Comparison of ENCODE assay signal across 20 cellular contexts in the genomic region with DNA sequence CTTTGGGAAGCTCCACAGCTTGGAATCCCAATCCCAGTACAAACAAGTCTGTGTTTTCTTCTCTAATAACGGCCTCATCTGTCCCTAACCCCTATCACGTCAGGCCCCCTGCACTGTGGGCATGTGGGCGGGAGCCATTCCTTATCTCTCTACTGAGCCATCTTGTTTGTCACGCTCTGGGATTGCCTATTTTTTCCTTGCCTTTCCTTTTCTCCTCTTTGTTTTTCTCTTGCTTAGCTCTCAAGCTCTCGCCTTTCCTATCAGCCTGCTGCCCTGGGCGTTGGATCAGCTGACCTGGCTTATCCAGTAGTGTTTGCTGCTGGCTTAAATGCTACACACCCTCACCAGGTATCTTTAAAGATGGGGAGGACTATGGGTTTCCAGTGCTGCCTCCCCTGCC. TPM values are rescaled to one million over a fixed set of nuclear protein-coding genes. Genes with fewer than 3 reads are reported as not detected.
A peak's percentile ranks its signal among the peaks of the same experiment; 100 is the strongest.
DNase-seq lines count a peak whose midpoint lies in the region; ATAC-seq, FAIRE-seq and TF ChIP-seq lines count a peak whose summit lies in the region.
"Had no signal": no experiment of that assay in that cellular context is flagged by ENCODE, and none has a peak within 500 bp of the region (broad histone marks: within the 10 kb centered on the region; RNA-seq: fewer than 3 reads in every experiment).

No MANE protein-coding gene starts in this region.

- TF ChIP-seq CTCF in astrocyte (IDR thresholded peaks at IDR 0.05; ENCODE audit: insufficient read depth, low read depth, low read length), result no peak
- no peak for TF ChIP-seq CTCF in endothelial cell of umbilical vein (IDR thresholded peaks at IDR 0.05; ENCODE audit: extremely low read depth in 1 of 2, insufficient read depth in 1 of 2, low read depth in 1 of 2, low read length in 2 of 2)
- TF ChIP-seq CTCF in tibial nerve (IDR thresholded peaks at IDR 0.05), result no peak

- H3K27ac ChIP-seq in astrocyte (ENCODE audit: low read depth, low read length) (peak overlapping the region; percentile 9), endothelial cell of umbilical vein (ENCODE audit: insufficient read depth, low read depth, low read length) (no peak overlapping the region), mesodermal cell (ENCODE audit: low read depth, low read length, severe bottlenecking) (peak overlapping the region; percentile 89), temporal lobe (ENCODE audit: low read depth, low read length) (peak overlapping the region; percentile 58), tibial nerve (peak overlapping the region in 2 of 4 donors; percentile 82 to 84)

- H2AFZ ChIP-seq in astrocyte (ENCODE audit: low read depth, low read length), result no peak overlapping the region
- peak overlapping the region; percentile 11 for H2AFZ ChIP-seq in endothelial cell of umbilical vein (ENCODE audit: low read depth, low read length)

- CTCF ChIA-PET in endothelial cell of umbilical vein (lab: Charles Lee), result no interaction called here

- BruUV-seq in endothelial cell of umbilical vein (replicated peaks; lab: Mats Ljungman, UMichigan), result no TSS peak

- H3K4me2 ChIP-seq in astrocyte (ENCODE audit: low read length) (no peak overlapping the region), endothelial cell of umbilical vein (ENCODE audit: insufficient read depth, low read length) (peak overlapping the region; percentile 17)

- H3K4me3 Mint-ChIP-seq in astrocyte (ENCODE audit: unreplicated experiment), result no peak overlapping the region
- no peak overlapping the region for H3K4me3 Mint-ChIP-seq in activated T-helper 1 cell treated with anti-CD3 and anti-CD28 coated beads, Interleukin-12 subunit alpha, Interleukin-12 subunit beta, Interleukin-2, Interleukin-4 antibody, amounts not matched to agents 30 ng/mL and 10 ng/mL and 1 ng/mL, durations not matched to agents 14 hours and 24 hours and 36 hours
- H3K4me3 Mint-ChIP-seq: activated naive CD8-positive, alpha-beta T cell treated with anti-CD3 and anti-CD28 coated beads, Interleukin-2, amount 10 ng/mL, durations not matched to agents 7 days and 5 days; IgD-negative memory B cell; stimulated activated naive CD8-positive, alpha-beta T cell treated with anti-CD3 and anti-CD28 coated beads, Interleukin-15, amount 100 ng/mL, for 72 hours had no signal

- no peak overlapping the region for H3K27ac Mint-ChIP-seq in astrocyte (ENCODE audit: unreplicated experiment)
- H3K27ac Mint-ChIP-seq in activated T-helper 1 cell treated with anti-CD3 and anti-CD28 coated beads, Interleukin-12 subunit alpha, Interleukin-12 subunit beta, Interleukin-2, Interleukin-4 antibody, amounts not matched to agents 30 ng/mL and 10 ng/mL and 1 ng/mL, durations not matched to agents 14 hours and 24 hours and 36 hours, result no peak overlapping the region
- H3K27ac Mint-ChIP-seq: activated naive CD8-positive, alpha-beta T cell treated with anti-CD3 and anti-CD28 coated beads, Interleukin-2, amount 10 ng/mL, durations not matched to agents 7 days and 5 days; IgD-negative memory B cell had no signal

- H3K27me3 Mint-ChIP-seq in astrocyte (ENCODE audit: low read depth, unreplicated experiment), result no peaks in the 10 kb centered on the region
- H3K27me3 Mint-ChIP-seq in activated T-helper 1 cell treated with anti-CD3 and anti-CD28 coated beads, Interleukin-12 subunit alpha, Interleukin-12 subunit beta, Interleukin-2, Interleukin-4 antibody, amounts not matched to agents 30 ng/mL and 10 ng/mL and 1 ng/mL, durations not matched to agents 14 hours and 24 hours and 36 hours (ENCODE audit: insufficient read depth), result no peaks in the 10 kb centered on the region
- H3K27me3 Mint-ChIP-seq: activated naive CD8-positive, alpha-beta T cell treated with anti-CD3 and anti-CD28 coated beads, Interleukin-2, amount 10 ng/mL, durations not matched to agents 7 days and 5 days; IgD-negative memory B cell; stimulated activated naive CD8-positive, alpha-beta T cell treated with anti-CD3 and anti-CD28 coated beads, Interleukin-15, amount 100 ng/mL, for 72 hours had no signal

- no peaks in the 10 kb centered on the region for H3K27me3 ChIP-seq in astrocyte (ENCODE audit: insufficient read depth, low read length)
- H3K27me3 ChIP-seq in endothelial cell of umbilical vein (ENCODE audit: control insufficient read depth in 2 of 2, insufficient read depth in 2 of 2, low read length in 2 of 2), result no peaks in the 10 kb centered on the region
- H3K27me3 ChIP-seq in tibial nerve, result no peaks in the 10 kb centered on the region

- H3K9me3 ChIP-seq in astrocyte (ENCODE audit: insufficient read depth, low read depth, low read length) (no peaks in the 10 kb centered on the region), endothelial cell of umbilical vein (replicated peaks; ENCODE audit: control insufficient read depth, insufficient read depth, low read length) (no peaks in the 10 kb centered on the region), mesodermal cell (ENCODE audit: control insufficient read depth, low read length) (no peaks in the 10 kb centered on the region), tibial nerve (no peaks in the 10 kb centered on the region)
- H3K9me3 ChIP-seq: Caco-2 had no signal

- dilution Hi-C loops in endothelial cell of umbilical vein (cut with MboI; ENCODE audit: extremely low pct_ligation_motif_present, low sequenced_read_pairs), result no loop called here

- TF ChIP-seq POLR2A in endothelial cell of umbilical vein (IDR thresholded peaks at IDR 0.05; ENCODE audit: low read depth, low read length), result no peak
- TF ChIP-seq POLR2A in tibial nerve (IDR thresholded peaks at IDR 0.05), result no peak

- POLR2A ChIA-PET in endothelial cell of umbilical vein (lab: Charles Lee), result no interaction called here

- H3K36me3 ChIP-seq in astrocyte (ENCODE audit: insufficient read depth, low read length), result peaks cover 38% of the 10 kb centered on the region
- H3K36me3 ChIP-seq in endothelial cell of umbilical vein (ENCODE audit: control insufficient read depth in 2 of 2, extremely low read depth in 1 of 2, insufficient read depth in 2 of 2, low read length in 2 of 2), result peaks cover 16 to 37% of the 10 kb centered on the region in 2 experiments
- H3K36me3 ChIP-seq in mesodermal cell (ENCODE audit: control insufficient read depth, insufficient read depth, low read length), result peaks cover 86% of the 10 kb centered on the region
- peaks cover 2 to 93% (median 21%) of the 10 kb centered on the region in 3 donors for H3K36me3 ChIP-seq in tibial nerve

- DNase-seq in astrocyte (ENCODE audit: low read depth) (no peak), endothelial cell of umbilical vein (ENCODE audit: low read depth, low spot score) (no peak), tibial nerve (ENCODE audit: low spot score in 2 of 2) (no peak)
- no peak for DNase-seq in activated T-helper 1 cell treated with anti-CD3 and anti-CD28 coated beads, Interleukin-12 subunit alpha, Interleukin-12 subunit beta, Interleukin-2, Interleukin-4 antibody, amounts not matched to agents 30 ng/mL and 10 ng/mL and 1 ng/mL, durations not matched to agents 14 hours and 24 hours and 36 hours (ENCODE audit: low spot score)
- no peak for DNase-seq in activated T-cell treated with anti-CD3 and anti-CD28 coated beads, Interleukin-2, amount 50 U/mL, for 48 hours
- DNase-seq: activated naive CD8-positive, alpha-beta T cell treated with anti-CD3 and anti-CD28 coated beads, Interleukin-2, amount 10 ng/mL, durations not matched to agents 7 days and 5 days; Caco-2; effector CD8-positive, alpha-beta T cell; EL; hypothalamus; kidney; NCI-H1694 treated with DMSO at 0.1 percent for 48 hours; NCI-H226; stimulated activated naive CD8-positive, alpha-beta T cell treated with anti-CD3 and anti-CD28 coated beads, Interleukin-15, amount 100 ng/mL, for 72 hours had no signal

- H3K79me2 ChIP-seq in astrocyte (ENCODE audit: insufficient read depth, low read length) (no peaks in the 10 kb centered on the region), endothelial cell of umbilical vein (ENCODE audit: control insufficient read depth, insufficient read depth, low read length) (no peaks in the 10 kb centered on the region)

- TF ChIP-seq EP300 in tibial nerve (IDR thresholded peaks at IDR 0.05), result no peak

- peaks cover 8% of the 10 kb centered on the region for H4K20me1 ChIP-seq in astrocyte (ENCODE audit: insufficient read depth, low read length)
- no peaks in the 10 kb centered on the region for H4K20me1 ChIP-seq in endothelial cell of umbilical vein (replicated peaks; ENCODE audit: control insufficient read depth, extremely low read depth, insufficient read depth, low read length)

- peaks cover 19% of the 10 kb centered on the region for H3K36me3 Mint-ChIP-seq in astrocyte (ENCODE audit: low read depth, unreplicated experiment)
- peaks cover 29% of the 10 kb centered on the region for H3K36me3 Mint-ChIP-seq in activated T-helper 1 cell treated with anti-CD3 and anti-CD28 coated beads, Interleukin-12 subunit alpha, Interleukin-12 subunit beta, Interleukin-2, Interleukin-4 antibody, amounts not matched to agents 30 ng/mL and 10 ng/mL and 1 ng/mL, durations not matched to agents 14 hours and 24 hours and 36 hours (ENCODE audit: low read depth)

- no peaks in the 10 kb centered on the region for H3K9me3 Mint-ChIP-seq in astrocyte (ENCODE audit: unreplicated experiment)
- H3K9me3 Mint-ChIP-seq in activated T-helper 1 cell treated with anti-CD3 and anti-CD28 coated beads, Interleukin-12 subunit alpha, Interleukin-12 subunit beta, Interleukin-2, Interleukin-4 antibody, amounts not matched to agents 30 ng/mL and 10 ng/mL and 1 ng/mL, durations not matched to agents 14 hours and 24 hours and 36 hours, result no peaks in the 10 kb centered on the region
- H3K9me3 Mint-ChIP-seq: activated naive CD8-positive, alpha-beta T cell treated with anti-CD3 and anti-CD28 coated beads, Interleukin-2, amount 10 ng/mL, durations not matched to agents 7 days and 5 days; IgD-negative memory B cell; stimulated activated naive CD8-positive, alpha-beta T cell treated with anti-CD3 and anti-CD28 coated beads, Interleukin-15, amount 100 ng/mL, for 72 hours had no signal

- FAIRE-seq in astrocyte (lab: Jason Lieb, UNC), result no peak
- FAIRE-seq in endothelial cell of umbilical vein (lab: Jason Lieb, UNC), result peak; percentile 8
- FAIRE-seq: H54, kidney had no signal

- no peak for ATAC-seq in GM21825 (IDR thresholded peaks at IDR 0.05; ENCODE audit: unreplicated experiment)
- ATAC-seq: stimulated activated naive CD8-positive, alpha-beta T cell treated with anti-CD3 and anti-CD28 coated beads, Interleukin-15, amount 100 ng/mL, for 72 hours had no signal

- H3K9ac ChIP-seq in astrocyte (ENCODE audit: low read length), result no peak overlapping the region
- H3K9ac ChIP-seq in endothelial cell of umbilical vein (replicated peaks; ENCODE audit: extremely low read depth, insufficient read depth, low read length), result no peak overlapping the region

- H3K4me1 Mint-ChIP-seq in astrocyte (ENCODE audit: low read depth, unreplicated experiment), result peaks cover 13% of the 10 kb centered on the region
- H3K4me1 Mint-ChIP-seq in activated T-helper 1 cell treated with anti-CD3 and anti-CD28 coated beads, Interleukin-12 subunit alpha, Interleukin-12 subunit beta, Interleukin-2, Interleukin-4 antibody, amounts not matched to agents 30 ng/mL and 10 ng/mL and 1 ng/mL, durations not matched to agents 14 hours and 24 hours and 36 hours (ENCODE audit: low read depth), result peaks cover 4% of the 10 kb centered on the region

- no peaks in the 10 kb centered on the region for H3K9me1 ChIP-seq in endothelial cell of umbilical vein (replicated peaks; ENCODE audit: control insufficient read depth, extremely low read depth, insufficient read depth, low read length)

- H3K4me1 ChIP-seq in astrocyte (ENCODE audit: insufficient read depth, low read length) (peaks cover 7% of the 10 kb centered on the region), endothelial cell of umbilical vein (ENCODE audit: control insufficient read depth, extremely low read depth, insufficient read depth, low read length) (peaks cover 18% of the 10 kb centered on the region), mesodermal cell (ENCODE audit: control insufficient read depth, insufficient read depth, low read length, poor library complexity, severe bottlenecking) (peaks cover 27% of the 10 kb centered on the region), tibial nerve (peaks cover 0 to 78% (median 19%) of the 10 kb centered on the region in 4 donors)
- H3K4me1 ChIP-seq: Caco-2 had no signal

- intact Hi-C loops in endothelial cell of umbilical vein (cut with micrococcal nuclease), result no loop called here
- intact Hi-C loops in activated T-helper 1 cell treated with anti-CD3 and anti-CD28 coated beads, Interleukin-12 subunit alpha, Interleukin-12 subunit beta, Interleukin-2, Interleukin-4 antibody, amounts not matched to agents 30 ng/mL and 10 ng/mL and 1 ng/mL, durations not matched to agents 14 hours and 24 hours and 36 hours (cut with micrococcal nuclease), result no loop called here

- WGBS in mesodermal cell (ENCODE audit: insufficient coverage in 2 of 2), 2 experiments, result 61 to 76% methylated on average over 4 of the region's 6 CpGs
- WGBS in tibial nerve, 2 donors, result 58 to 66% methylated on average over 6 of the region's 6 CpGs

- no peak overlapping the region for H3K4me3 ChIP-seq in astrocyte (ENCODE audit: insufficient read depth, low read depth, low read length)
- H3K4me3 ChIP-seq in endothelial cell of umbilical vein (replicated peaks in 1 of 3; ENCODE audit: insufficient read depth in 1 of 3, low read depth in 1 of 3, low read length in 3 of 3), result no peak overlapping the region
- H3K4me3 ChIP-seq in mesodermal cell (ENCODE audit: extremely low read depth, insufficient read depth, low read length, poor library complexity, severe bottlenecking), result no peak overlapping the region
- no peak overlapping the region for H3K4me3 ChIP-seq in tibial nerve

RNA-seq across cellular contexts. Expression of gene ARHGAP1, which starts 35.8 kb away (rescaled TPM):
- 116 and 129 TPM in 2 replicates for total RNA-seq in astrocyte
- 58.2 and 63.4 TPM in 2 replicates for total RNA-seq in endothelial cell of umbilical vein
- 30.9 and 31.0 TPM in 2 replicates for polyA plus RNA-seq in endothelial cell of umbilical vein
- 21.4 and 22.9 TPM in 2 replicates for polyA plus RNA-seq in endothelial cell of umbilical vein (2011; cell fraction: cytosol; rRNA removed)
- 20.7 and 26.0 TPM in 2 replicates for polyA plus RNA-seq in endothelial cell of umbilical vein (2011; cell fraction: nucleus; rRNA removed)
- polyA plus RNA-seq in endothelial cell of umbilical vein (2012), result 36.3 and 44.9 TPM in 2 replicates
- polyA minus RNA-seq in endothelial cell of umbilical vein, result 73.9 and 78.7 TPM in 2 replicates
- 23.8 TPM for polyA minus RNA-seq in endothelial cell of umbilical vein (2011; cell fraction: cytosol; rRNA and poly(A)+ RNA removed)
- 17.7 and 23.4 TPM in 2 replicates for polyA minus RNA-seq in endothelial cell of umbilical vein (2011; cell fraction: nucleus; rRNA and poly(A)+ RNA removed)
- polyA plus RNA-seq in mesodermal cell (2013, experiment 1 of 2), result 50.9 TPM
- 42.7 TPM for polyA plus RNA-seq in mesodermal cell (2013, experiment 2 of 2)
- total RNA-seq in temporal lobe, result 17.9 TPM
- total RNA-seq in activated T-helper 1 cell treated with anti-CD3 and anti-CD28 coated beads, Interleukin-12 subunit alpha, Interleukin-12 subunit beta, Interleukin-2, Interleukin-4 antibody, amounts not matched to agents 30 ng/mL and 10 ng/mL and 1 ng/mL, durations not matched to agents 14 hours and 24 hours and 36 hours, result 69.8 and 71.7 TPM in 2 replicates
- 10 to 100 TPM; 47.9 to 83.0 (median 59.8) TPM for total RNA-seq in tibial nerve

RNA-seq across cellular contexts. Expression of gene ZNF408, which starts 36.2 kb away (rescaled TPM):
- 18.3 and 20.3 TPM in 2 replicates for total RNA-seq in astrocyte
- 10.3 and 10.9 TPM in 2 replicates for total RNA-seq in endothelial cell of umbilical vein
- 7.8 and 11.0 TPM in 2 replicates for polyA plus RNA-seq in endothelial cell of umbilical vein
- polyA plus RNA-seq in endothelial cell of umbilical vein (2011; cell fraction: cytosol; rRNA removed), result 5.7 and 6.7 TPM in 2 replicates
- polyA plus RNA-seq in endothelial cell of umbilical vein (2011; cell fraction: nucleus; rRNA removed), result 11.4 and 11.8 TPM in 2 replicates
- polyA plus RNA-seq in endothelial cell of umbilical vein (2012), result 6.2 and 7.9 TPM in 2 replicates
- 2.8 and 6.5 TPM in 2 replicates for polyA minus RNA-seq in endothelial cell of umbilical vein
- polyA minus RNA-seq in endothelial cell of umbilical vein (2011; cell fraction: cytosol; rRNA and poly(A)+ RNA removed), result 5.1 TPM
- polyA minus RNA-seq in endothelial cell of umbilical vein (2011; cell fraction: nucleus; rRNA and poly(A)+ RNA removed), result 6.2 and 8.8 TPM in 2 replicates
- polyA plus RNA-seq in mesodermal cell (2013, experiment 1 of 2), result 10.6 TPM
- polyA plus RNA-seq in mesodermal cell (2013, experiment 2 of 2), result 6.3 TPM
- 4.2 TPM for total RNA-seq in temporal lobe
- total RNA-seq in activated T-helper 1 cell treated with anti-CD3 and anti-CD28 coated beads, Interleukin-12 subunit alpha, Interleukin-12 subunit beta, Interleukin-2, Interleukin-4 antibody, amounts not matched to agents 30 ng/mL and 10 ng/mL and 1 ng/mL, durations not matched to agents 14 hours and 24 hours and 36 hours, result 12.9 and 13.9 TPM in 2 replicates
- 10 to 100 TPM in 3 of 4 donors, 1 to 10 TPM in 1; 8.8 to 21.6 (median 13.7) TPM for total RNA-seq in tibial nerve

RNA-seq across cellular contexts. Expression of gene ATG13, which starts 47.3 kb away (rescaled TPM):
- total RNA-seq in astrocyte (116 and 117 TPM in 2 replicates), endothelial cell of umbilical vein (66.5 and 67.3 TPM in 2 replicates), temporal lobe (47.7 TPM), tibial nerve (100 to 1,000 TPM; 113 to 203 (median 139) TPM)
- 60.1 and 71.0 TPM in 2 replicates for polyA plus RNA-seq in endothelial cell of umbilical vein
- polyA plus RNA-seq in endothelial cell of umbilical vein (2011; cell fraction: cytosol; rRNA removed), result 51.2 and 56.9 TPM in 2 replicates
- polyA plus RNA-seq in endothelial cell of umbilical vein (2011; cell fraction: nucleus; rRNA removed), result 94.3 and 102 TPM in 2 replicates
- 39.0 and 39.7 TPM in 2 replicates for polyA plus RNA-seq in endothelial cell of umbilical vein (2012)
- polyA minus RNA-seq in endothelial cell of umbilical vein, result 82.7 and 117 TPM in 2 replicates
- 44.4 TPM for polyA minus RNA-seq in endothelial cell of umbilical vein (2011; cell fraction: cytosol; rRNA and poly(A)+ RNA removed)
- polyA minus RNA-seq in endothelial cell of umbilical vein (2011; cell fraction: nucleus; rRNA and poly(A)+ RNA removed), result 63.6 and 70.2 TPM in 2 replicates
- polyA plus RNA-seq in mesodermal cell (2013, experiment 1 of 2), result 126 TPM
- 84.9 TPM for polyA plus RNA-seq in mesodermal cell (2013, experiment 2 of 2)
- total RNA-seq in activated T-helper 1 cell treated with anti-CD3 and anti-CD28 coated beads, Interleukin-12 subunit alpha, Interleukin-12 subunit beta, Interleukin-2, Interleukin-4 antibody, amounts not matched to agents 30 ng/mL and 10 ng/mL and 1 ng/mL, durations not matched to agents 14 hours and 24 hours and 36 hours, result 66.4 and 73.8 TPM in 2 replicates

RNA-seq across cellular contexts. Expression of gene HARBI1, which starts 47.6 kb away (rescaled TPM):
- total RNA-seq in astrocyte (7.9 and 8.1 TPM in 2 replicates), endothelial cell of umbilical vein (3.2 and 4.7 TPM in 2 replicates), temporal lobe (3.4 TPM), tibial nerve (1 to 10 TPM in 3 of 4 donors, under 1 TPM in 1; 0.59 to 5.2 (median 2.6) TPM)
- 2.7 and 3.1 TPM in 2 replicates for polyA plus RNA-seq in endothelial cell of umbilical vein
- 2.3 and 2.6 TPM in 2 replicates for polyA plus RNA-seq in endothelial cell of umbilical vein (2011; cell fraction: cytosol; rRNA removed)
- 2.0 and 2.5 TPM in 2 replicates for polyA plus RNA-seq in endothelial cell of umbilical vein (2011; cell fraction: nucleus; rRNA removed)
- polyA plus RNA-seq in endothelial cell of umbilical vein (2012), result 4.9 and 5.3 TPM in 2 replicates
- 5.9 and 6.2 TPM in 2 replicates for polyA minus RNA-seq in endothelial cell of umbilical vein
- polyA minus RNA-seq in endothelial cell of umbilical vein (2011; cell fraction: cytosol; rRNA and poly(A)+ RNA removed), result 2.0 TPM
- 5.6 and 6.6 TPM in 2 replicates for polyA minus RNA-seq in endothelial cell of umbilical vein (2011; cell fraction: nucleus; rRNA and poly(A)+ RNA removed)
- polyA plus RNA-seq in mesodermal cell (2013, experiment 1 of 2), result 4.1 TPM
- 2.8 TPM for polyA plus RNA-seq in mesodermal cell (2013, experiment 2 of 2)
- 4.5 and 5.3 TPM in 2 replicates for total RNA-seq in activated T-helper 1 cell treated with anti-CD3 and anti-CD28 coated beads, Interleukin-12 subunit alpha, Interleukin-12 subunit beta, Interleukin-2, Interleukin-4 antibody, amounts not matched to agents 30 ng/mL and 10 ng/mL and 1 ng/mL, durations not matched to agents 14 hours and 24 hours and 36 hours

RNA-seq across cellular contexts. Expression of gene F2, which starts 54.4 kb away (rescaled TPM):
- total RNA-seq in astrocyte (0.57 and 0.60 TPM in 2 replicates), endothelial cell of umbilical vein (not detected in 2 replicates), temporal lobe (not detected), tibial nerve (not detected)
- polyA plus RNA-seq in endothelial cell of umbilical vein, result 0.04 and 0.10 TPM in 2 replicates
- not detected in 2 replicates for polyA plus RNA-seq in endothelial cell of umbilical vein (2011; cell fraction: cytosol; rRNA removed)
- polyA plus RNA-seq in endothelial cell of umbilical vein (2011; cell fraction: nucleus; rRNA removed), result not detected in 2 replicates
- polyA plus RNA-seq in endothelial cell of umbilical vein (2012), result 0.14 TPM in 1 of 2 replicates, not detected in the other
- not detected in 2 replicates for polyA minus RNA-seq in endothelial cell of umbilical vein
- not detected for polyA minus RNA-seq in endothelial cell of umbilical vein (2011; cell fraction: cytosol; rRNA and poly(A)+ RNA removed)
- not detected in 2 replicates for polyA minus RNA-seq in endothelial cell of umbilical vein (2011; cell fraction: nucleus; rRNA and poly(A)+ RNA removed)
- not detected for polyA plus RNA-seq in mesodermal cell (2013, experiment 1 of 2)
- not detected for polyA plus RNA-seq in mesodermal cell (2013, experiment 2 of 2)
- total RNA-seq in activated T-helper 1 cell treated with anti-CD3 and anti-CD28 coated beads, Interleukin-12 subunit alpha, Interleukin-12 subunit beta, Interleukin-2, Interleukin-4 antibody, amounts not matched to agents 30 ng/mL and 10 ng/mL and 1 ng/mL, durations not matched to agents 14 hours and 24 hours and 36 hours, result not detected in 2 replicates
- total RNA-seq: activated naive CD8-positive, alpha-beta T cell treated with anti-CD3 and anti-CD28 coated beads, Interleukin-2, amount 10 ng/mL, durations not matched to agents 7 days and 5 days; kidney; mesenteric fat pad had no signal
- polyA plus RNA-seq: IgD-negative memory B cell had no signal
